ENCODE assay signal across 14 cellular contexts in genomic region chr5:132475939-132476852, GRCh38. TPM values are rescaled to one million over a fixed set of nuclear protein-coding genes. Genes with fewer than 3 reads are reported as not detected.
DNase-seq lines count a peak whose midpoint lies in the region; ATAC-seq and TF ChIP-seq lines count a peak whose summit lies in the region.
"Had no signal": no experiment of that assay in that cellular context is flagged by ENCODE, and none has a peak within 500 bp of the region (broad histone marks: within the 10 kb centered on the region; RNA-seq: fewer than 3 reads in every experiment).

No MANE protein-coding gene starts in this region.

- no peak for ATAC-seq in activated naive CD8-positive, alpha-beta T cell treated with anti-CD3 and anti-CD28 coated beads, Interleukin-2, amount 10 ng/mL, durations not matched to agents 7 days and 5 days (ENCODE audit: low read depth)
- ATAC-seq in HG03135 (IDR thresholded peaks at IDR 0.05; ENCODE audit: unreplicated experiment) (no peak), GM21786 (IDR thresholded peaks at IDR 0.05; ENCODE audit: unreplicated experiment) (no peak)

- peak; percentile 26 to 51 for TF ChIP-seq RAD21 in liver (IDR thresholded peaks at IDR 0.05)

- H3K27ac Mint-ChIP-seq in activated CD4-positive, alpha-beta memory T cell treated with anti-CD3 and anti-CD28 coated beads, Interleukin-2, amount 10 ng/mL, durations not matched to agents 7 days and 5 days, result peak overlapping the region; percentile 58
- no peak overlapping the region for H3K27ac Mint-ChIP-seq in activated CD4-positive, alpha-beta memory T cell treated with anti-CD3 and anti-CD28 coated beads for 36 hours
- peak overlapping the region; percentile 40 for H3K27ac Mint-ChIP-seq in activated naive CD8-positive, alpha-beta T cell treated with anti-CD3 and anti-CD28 coated beads, Interleukin-2, amount 10 ng/mL, durations not matched to agents 7 days and 5 days

- H3K4me1 Mint-ChIP-seq in activated CD4-positive, alpha-beta memory T cell treated with anti-CD3 and anti-CD28 coated beads, Interleukin-2, amount 10 ng/mL, durations not matched to agents 7 days and 5 days, result peaks cover 92% of the 10 kb centered on the region
- H3K4me1 Mint-ChIP-seq in activated CD4-positive, alpha-beta memory T cell treated with anti-CD3 and anti-CD28 coated beads for 36 hours (ENCODE audit: low read depth), result peaks cover 77% of the 10 kb centered on the region
- peaks cover 72% of the 10 kb centered on the region for H3K4me1 Mint-ChIP-seq in activated naive CD8-positive, alpha-beta T cell treated with anti-CD3 and anti-CD28 coated beads, Interleukin-2, amount 10 ng/mL, durations not matched to agents 7 days and 5 days

- H3K4me1 ChIP-seq in liver (ENCODE audit: control insufficient read depth in 4 of 4, insufficient read depth in 4 of 4, low read length in 3 of 4) (peaks cover 13 to 33% (median 22%) of the 10 kb centered on the region in 4 donors), stomach smooth muscle (ENCODE audit: control insufficient read depth, insufficient read depth, low read length) (peaks cover 36% of the 10 kb centered on the region)
- H3K4me1 ChIP-seq: uterus had no signal

- peaks cover 42% of the 10 kb centered on the region for H3K36me3 Mint-ChIP-seq in activated CD4-positive, alpha-beta memory T cell treated with anti-CD3 and anti-CD28 coated beads, Interleukin-2, amount 10 ng/mL, durations not matched to agents 7 days and 5 days (ENCODE audit: low read depth)
- H3K36me3 Mint-ChIP-seq in activated CD4-positive, alpha-beta memory T cell treated with anti-CD3 and anti-CD28 coated beads for 36 hours, result no peaks in the 10 kb centered on the region
- peaks cover 5% of the 10 kb centered on the region for H3K36me3 Mint-ChIP-seq in activated naive CD8-positive, alpha-beta T cell treated with anti-CD3 and anti-CD28 coated beads, Interleukin-2, amount 10 ng/mL, durations not matched to agents 7 days and 5 days

- H3K9me3 Mint-ChIP-seq in activated CD4-positive, alpha-beta memory T cell treated with anti-CD3 and anti-CD28 coated beads, Interleukin-2, amount 10 ng/mL, durations not matched to agents 7 days and 5 days, result no peaks in the 10 kb centered on the region
- no peaks in the 10 kb centered on the region for H3K9me3 Mint-ChIP-seq in activated CD4-positive, alpha-beta memory T cell treated with anti-CD3 and anti-CD28 coated beads for 36 hours
- no peaks in the 10 kb centered on the region for H3K9me3 Mint-ChIP-seq in activated naive CD8-positive, alpha-beta T cell treated with anti-CD3 and anti-CD28 coated beads, Interleukin-2, amount 10 ng/mL, durations not matched to agents 7 days and 5 days

- TF ChIP-seq CTCF in liver (IDR thresholded peaks at IDR 0.05; ENCODE audit: low read depth, low read length, missing input control), result no peak

- no peaks in the 10 kb centered on the region for H3K27me3 Mint-ChIP-seq in activated CD4-positive, alpha-beta memory T cell treated with anti-CD3 and anti-CD28 coated beads, Interleukin-2, amount 10 ng/mL, durations not matched to agents 7 days and 5 days
- H3K27me3 Mint-ChIP-seq in activated CD4-positive, alpha-beta memory T cell treated with anti-CD3 and anti-CD28 coated beads for 36 hours, result no peaks in the 10 kb centered on the region
- no peaks in the 10 kb centered on the region for H3K27me3 Mint-ChIP-seq in activated naive CD8-positive, alpha-beta T cell treated with anti-CD3 and anti-CD28 coated beads, Interleukin-2, amount 10 ng/mL, durations not matched to agents 7 days and 5 days

- H3K4me3 Mint-ChIP-seq in activated CD4-positive, alpha-beta memory T cell treated with anti-CD3 and anti-CD28 coated beads, Interleukin-2, amount 10 ng/mL, durations not matched to agents 7 days and 5 days, result no peak overlapping the region
- no peak overlapping the region for H3K4me3 Mint-ChIP-seq in activated CD4-positive, alpha-beta memory T cell treated with anti-CD3 and anti-CD28 coated beads for 36 hours
- H3K4me3 Mint-ChIP-seq in activated naive CD8-positive, alpha-beta T cell treated with anti-CD3 and anti-CD28 coated beads, Interleukin-2, amount 10 ng/mL, durations not matched to agents 7 days and 5 days, result no peak overlapping the region

- H3K4me3 ChIP-seq in liver (ENCODE audit: low read depth in 1 of 3, low read length in 3 of 3) (no peak overlapping the region), stomach smooth muscle (ENCODE audit: low read length in 2 of 2) (no peak overlapping the region)
- H3K4me3 ChIP-seq: PC-9, uterus had no signal

- H3K27me3 ChIP-seq in liver (ENCODE audit: control insufficient read depth in 4 of 4, insufficient read depth in 4 of 4, low read length in 3 of 4), result no peaks in the 10 kb centered on the region
- no peaks in the 10 kb centered on the region for H3K27me3 ChIP-seq in stomach smooth muscle (ENCODE audit: control insufficient read depth in 1 of 2, insufficient read depth in 2 of 2, low read length in 2 of 2)
- H3K27me3 ChIP-seq: uterus had no signal

- intact Hi-C loops in activated CD4-positive, alpha-beta memory T cell treated with anti-CD3 and anti-CD28 coated beads for 36 hours (cut with micrococcal nuclease), result no loop called here

- WGBS in liver, result 72% methylated on average over 9 of the region's 9 CpGs

- no peak for DNase-seq in activated CD4-positive, alpha-beta memory T cell treated with anti-CD3 and anti-CD28 coated beads, Interleukin-2, amount 10 ng/mL, durations not matched to agents 7 days and 5 days
- DNase-seq in activated CD4-positive, alpha-beta memory T cell treated with anti-CD3 and anti-CD28 coated beads for 36 hours, result no peak
- DNase-seq in activated naive CD8-positive, alpha-beta T cell treated with anti-CD3 and anti-CD28 coated beads, Interleukin-2, amount 10 ng/mL, durations not matched to agents 7 days and 5 days, result peak; percentile 31
- DNase-seq in NCI-H146 (lab: John Stamatoyannopoulos, UW), result no peak
- DNase-seq: ACHN, anterior cingulate cortex, NCI-H1930, PC-9 had no signal

- CTCF ChIA-PET in activated CD4-positive, alpha-beta memory T cell treated with anti-CD3 and anti-CD28 coated beads, Interleukin-2, amount 10 ng/mL, durations not matched to agents 7 days and 5 days (lab: Charles Lee), result interaction anchor here (1.0 to 5.7 kb wide), 2 partner anchors 9 to 50 kb away, joined by 5 to 36 read pairs; no protein-coding TSS in a partner anchor
- CTCF ChIA-PET in activated CD4-positive, alpha-beta memory T cell treated with anti-CD3 and anti-CD28 coated beads for 36 hours (lab: Charles Lee), result interaction anchor here (1.1 to 5.3 kb wide), 2 partner anchors 40 to 90 kb away, joined by 3 to 25 read pairs; no protein-coding TSS in a partner anchor

- H3K36me3 ChIP-seq in liver (ENCODE audit: control insufficient read depth in 4 of 4, insufficient read depth in 3 of 4, low read depth in 1 of 4, low read length in 3 of 4) (peaks cover 0 to 1% (median 0%) of the 10 kb centered on the region in 4 donors), stomach smooth muscle (ENCODE audit: control insufficient read depth in 2 of 2, insufficient read depth in 2 of 2, low read length in 2 of 2) (peaks cover 2 to 6% of the 10 kb centered on the region in 2 donors)
- H3K36me3 ChIP-seq: uterus had no signal

- H3K9me3 ChIP-seq in liver (ENCODE audit: control insufficient read depth in 4 of 4, low read length in 3 of 4) (no peaks in the 10 kb centered on the region), stomach smooth muscle (ENCODE audit: control insufficient read depth in 2 of 2, low read length in 2 of 2) (no peaks in the 10 kb centered on the region)
- H3K9me3 ChIP-seq: uterus had no signal

- H3K9ac ChIP-seq in liver (ENCODE audit: low read depth in 1 of 2, low read length in 2 of 2) (no peak overlapping the region), stomach smooth muscle (ENCODE audit: low read length in 2 of 2) (peak overlapping the region in 1 of 2 donors; percentile 29)
- H3K9ac ChIP-seq: parathyroid adenoma had no signal

- peak overlapping the region; percentile 68 to 76 for H3K27ac ChIP-seq in liver (ENCODE audit: low read depth in 1 of 2, low read length in 2 of 2)
- peak overlapping the region; percentile 58 for H3K27ac ChIP-seq in stomach smooth muscle (ENCODE audit: low read length)
- H3K27ac ChIP-seq: parathyroid adenoma, PC-9 had no signal

- POLR2A ChIA-PET in activated CD4-positive, alpha-beta memory T cell treated with anti-CD3 and anti-CD28 coated beads, Interleukin-2, amount 10 ng/mL, durations not matched to agents 7 days and 5 days (lab: Charles Lee), result interaction anchor here (0.8 to 33.4 kb wide), 8 partner anchors 11 to 262 kb away, joined by 3 to 1155 read pairs (median 146); partner anchors contain the start of gene IRF1
- POLR2A ChIA-PET in activated CD4-positive, alpha-beta memory T cell treated with anti-CD3 and anti-CD28 coated beads for 36 hours (lab: Charles Lee), result interaction anchor here (1.1 to 13.7 kb wide), 3 partner anchors 10 to 17 kb away, joined by 4 to 252 read pairs (median 72); partner anchors contain the start of gene IRF1
- POLR2A ChIA-PET in activated naive CD8-positive, alpha-beta T cell treated with anti-CD3 and anti-CD28 coated beads, Interleukin-2, amount 10 ng/mL, durations not matched to agents 7 days and 5 days (lab: Charles Lee), result interaction anchor here (1.7 to 30.8 kb wide), 5 partner anchors 10 to 50 kb away, joined by 4 to 1195 read pairs (median 14); partner anchors contain the start of gene IRF1

TF ChIP-seq in liver, 16 proteins besides CTCF, POLR2A, EP300 and RAD21 (continues in another document):
- no peak for TF ChIP-seq JUND (IDR thresholded peaks at IDR 0.05)
- TF ChIP-seq FOXA2 (IDR thresholded peaks at IDR 0.05), result no peak
- no peak for TF ChIP-seq GABPA (IDR thresholded peaks at IDR 0.05 in 1 of 2, conservative IDR thresholded peaks at IDR 0.05 in 1 of 2)

RNA-seq across cellular contexts. Expression of gene IRF1, which starts 14.4 kb away (rescaled TPM):
- total RNA-seq in activated CD4-positive, alpha-beta memory T cell treated with anti-CD3 and anti-CD28 coated beads, Interleukin-2, amount 10 ng/mL, durations not matched to agents 7 days and 5 days, result 100 to 1,000 TPM; 231 to 239 TPM
- total RNA-seq in activated CD4-positive, alpha-beta memory T cell treated with anti-CD3 and anti-CD28 coated beads for 36 hours, result 100 to 1,000 TPM; 104 to 106 TPM
- 100 to 1,000 TPM; 228 to 238 TPM for total RNA-seq in activated naive CD8-positive, alpha-beta T cell treated with anti-CD3 and anti-CD28 coated beads, Interleukin-2, amount 10 ng/mL, durations not matched to agents 7 days and 5 days
- 10 to 100 TPM in 1 of 2 donors, 1 to 10 TPM in 1; 9.5 to 42.6 TPM for total RNA-seq in liver
- polyA plus RNA-seq in liver, result 10 to 100 TPM; 22.1 to 27.3 TPM
